In the genomic region with DNA sequence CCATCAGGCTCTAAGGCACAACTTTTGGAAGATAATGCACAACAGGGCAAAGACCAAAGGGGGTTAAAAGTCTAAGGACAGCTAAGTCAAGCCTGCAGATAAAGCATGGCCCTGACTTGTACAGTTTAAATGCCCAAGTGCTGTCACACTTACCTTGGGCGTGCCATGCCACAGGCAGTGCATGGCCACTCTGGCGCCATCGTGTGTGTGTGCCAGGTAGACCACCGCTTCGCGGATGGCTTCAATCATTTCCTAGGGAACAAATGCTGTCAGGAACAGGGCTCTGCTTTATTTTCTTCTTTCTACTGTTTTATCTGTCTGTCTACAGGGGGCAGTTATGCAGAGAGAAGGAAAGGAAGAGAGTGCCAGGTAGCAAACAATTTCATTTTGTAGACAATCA, we compare ENCODE assay signal across 12 cellular contexts. TPM values are rescaled to one million over a fixed set of nuclear protein-coding genes. Genes with fewer than 3 reads are reported as not detected.
DNase-seq lines count a peak whose midpoint lies in the region; ATAC-seq and TF ChIP-seq lines count a peak whose summit lies in the region.
"Had no signal": no experiment of that assay in that cellular context is flagged by ENCODE, and none has a peak within 500 bp of the region (broad histone marks: within the 10 kb centered on the region; RNA-seq: fewer than 3 reads in every experiment).

No MANE protein-coding gene starts in this region.

- no peak overlapping the region; a peak in 1 of 4 replicates for H3K4me3 ChIP-seq in SK-N-SH (ENCODE audit: low read depth in 2 of 2, low read length in 1 of 2)
- no peak overlapping the region for H3K4me3 ChIP-seq in fibroblast of villous mesenchyme (ENCODE audit: low read depth, low read length)
- H3K4me3 ChIP-seq: colonic mucosa, prostate gland, SK-N-MC had no signal

- no peak overlapping the region for H3K4me3 Mint-ChIP-seq in activated naive CD4-positive, alpha-beta T cell treated with anti-CD3 and anti-CD28 coated beads for 36 hours
- H3K4me3 Mint-ChIP-seq: CD4-positive, alpha-beta memory T cell had no signal

- intact Hi-C loops in activated naive CD4-positive, alpha-beta T cell treated with anti-CD3 and anti-CD28 coated beads for 36 hours (cut with micrococcal nuclease), result no loop called here

- ATAC-seq in stimulated activated naive CD8-positive, alpha-beta T cell treated with anti-CD3 and anti-CD28 coated beads, Interleukin-15, Interleukin-2, amounts not matched to agents 100 U/mL and 50 U/mL, for 24 hours, result no peak
- ATAC-seq in HG03457 (IDR thresholded peaks at IDR 0.05; ENCODE audit: unreplicated experiment), result no peak

- H3K9me3 Mint-ChIP-seq in activated naive CD4-positive, alpha-beta T cell treated with anti-CD3 and anti-CD28 coated beads for 36 hours, result no peaks in the 10 kb centered on the region
- H3K9me3 Mint-ChIP-seq: CD4-positive, alpha-beta memory T cell had no signal

- POLR2A ChIA-PET in SK-N-SH (lab: Yijun Ruan, JAX), result no interaction called here

- no peaks in the 10 kb centered on the region for H3K4me1 ChIP-seq in SK-N-SH (ENCODE audit: control insufficient read depth in 1 of 2, insufficient read depth in 2 of 2, low read depth in 1 of 2, low read length in 1 of 2)
- H3K4me1 ChIP-seq: colonic mucosa, prostate gland had no signal

- H3K9ac ChIP-seq in SK-N-SH, result no peak overlapping the region

- no peak overlapping the region for H3K27ac ChIP-seq in SK-N-SH (ENCODE audit: low read depth in 2 of 2, low read length in 1 of 2)
- H3K27ac ChIP-seq: colonic mucosa, prostate gland had no signal

- H3K36me3 ChIP-seq in SK-N-SH (replicated peaks in 1 of 2; ENCODE audit: control insufficient read depth in 1 of 2, insufficient read depth in 2 of 2, low read length in 1 of 2), result peaks cover 61 to 85% of the 10 kb centered on the region in 2 experiments
- H3K36me3 ChIP-seq: colonic mucosa, prostate gland had no signal

- no peaks in the 10 kb centered on the region for H4K20me1 ChIP-seq in SK-N-SH (ENCODE audit: insufficient read depth)

- H2AFZ ChIP-seq in SK-N-SH (ENCODE audit: low read depth), result no peak overlapping the region

- H3K9me2 ChIP-seq in SK-N-SH, result no peaks in the 10 kb centered on the region

- peaks cover 7% of the 10 kb centered on the region for H3K79me2 ChIP-seq in SK-N-SH (ENCODE audit: insufficient read depth)

- H3K27me3 ChIP-seq in SK-N-SH (ENCODE audit: insufficient read depth), result no peaks in the 10 kb centered on the region
- H3K27me3 ChIP-seq: colonic mucosa had no signal

- no peaks in the 10 kb centered on the region for H3K4me1 Mint-ChIP-seq in activated naive CD4-positive, alpha-beta T cell treated with anti-CD3 and anti-CD28 coated beads for 36 hours (ENCODE audit: low read depth)

- H3K4me2 ChIP-seq in SK-N-SH, result no peak overlapping the region

- TF ChIP-seq RAD21 in SK-N-SH (IDR thresholded peaks at IDR 0.05; ENCODE audit: low read length), result peak; percentile 50

- no peaks in the 10 kb centered on the region for H3F3A ChIP-seq in SK-N-SH (replicated peaks; ENCODE audit: insufficient read depth)

- TF ChIP-seq EP300 in SK-N-SH (IDR thresholded peaks at IDR 0.05; ENCODE audit: borderline replicate concordance in 1 of 2, low read depth in 1 of 2, low read length in 1 of 2), result no peak

- DNase-seq in activated naive CD4-positive, alpha-beta T cell treated with anti-CD3 and anti-CD28 coated beads for 36 hours, result peak; percentile 24
- no peak for DNase-seq in activated naive CD4-positive, alpha-beta T cell treated with Interleukin-2 at 50 U/mL for 16 hours
- peak; percentile 24 for DNase-seq in SK-N-SH
- DNase-seq in fibroblast of villous mesenchyme (ENCODE audit: low read depth), result no peak
- DNase-seq in stimulated activated naive CD8-positive, alpha-beta T cell treated with anti-CD3 and anti-CD28 coated beads, Interleukin-15, Interleukin-2, amounts not matched to agents 100 U/mL and 50 U/mL, for 24 hours, result peak; percentile 16
- no peak for DNase-seq in KG1 (lab: John Stamatoyannopoulos, UW)
- no peak for DNase-seq in activated CD4-positive, alpha-beta T cell treated with anti-CD3 and anti-CD28 coated beads, Interleukin-2, amount 50 U/mL, for 4 hours
- DNase-seq: CD4-positive, alpha-beta memory T cell; colonic mucosa had no signal

- WGBS in SK-N-SH (ENCODE audit: low lambda C conversion rate), result 95% methylated on average over 6 of the region's 6 CpGs

- CTCF ChIA-PET in activated naive CD4-positive, alpha-beta T cell treated with anti-CD3 and anti-CD28 coated beads for 36 hours (lab: Charles Lee), result no interaction called here
- CTCF ChIA-PET in SK-N-SH (lab: Yijun Ruan, JAX), result interaction anchor here (0.7 to 2.1 kb wide), 15 partner anchors 9 to 702 kb away, joined by 3 to 12 read pairs (median 4); no protein-coding TSS in a partner anchor

- no peak overlapping the region for H3K27ac Mint-ChIP-seq in activated naive CD4-positive, alpha-beta T cell treated with anti-CD3 and anti-CD28 coated beads for 36 hours

- no peaks in the 10 kb centered on the region for H3K27me3 Mint-ChIP-seq in activated naive CD4-positive, alpha-beta T cell treated with anti-CD3 and anti-CD28 coated beads for 36 hours (ENCODE audit: low read depth)
- H3K27me3 Mint-ChIP-seq: CD4-positive, alpha-beta memory T cell had no signal

- peaks cover 51% of the 10 kb centered on the region for H3K36me3 Mint-ChIP-seq in activated naive CD4-positive, alpha-beta T cell treated with anti-CD3 and anti-CD28 coated beads for 36 hours (ENCODE audit: low read depth)

- TF ChIP-seq CTCF in SK-N-SH (IDR thresholded peaks at IDR 0.05) (peak; percentile 26; the same call in 1 of the 2 replicates), fibroblast of villous mesenchyme (IDR thresholded peaks at IDR 0.05; ENCODE audit: insufficient read depth, low read depth, low read length) (peak; percentile 33)

- no peaks in the 10 kb centered on the region for H3K9me3 ChIP-seq in SK-N-SH
- H3K9me3 ChIP-seq: colonic mucosa, prostate gland had no signal

TF ChIP-seq in SK-N-SH, 30 proteins besides CTCF, POLR2A, EP300 and RAD21:
- no peak for TF ChIP-seq TEAD4 (IDR thresholded peaks at IDR 0.05; ENCODE audit: borderline replicate concordance, insufficient read depth)
- no peak for TF ChIP-seq USF2 (IDR thresholded peaks at IDR 0.05; ENCODE audit: borderline replicate concordance, low read depth, low read length)
- no peak for TF ChIP-seq RCOR1 (IDR thresholded peaks at IDR 0.05; ENCODE audit: low read length)
- no peak for TF ChIP-seq FOXJ3 (CRISPR knock-in tag; IDR thresholded peaks at IDR 0.05)
- peak; percentile 28; the same call in 1 of the 2 replicates for TF ChIP-seq SMC3 (IDR thresholded peaks at IDR 0.05; ENCODE audit: low read depth, low read length)
- 0 out of 2 replicates have a peak, but pooled peaks have one; percentile 36 for TF ChIP-seq SIN3A (IDR thresholded peaks at IDR 0.05; ENCODE audit: borderline replicate concordance, low read depth, low read length)
- TF ChIP-seq JUND (IDR thresholded peaks at IDR 0.05), result no peak
- TF ChIP-seq, protein P1, sequence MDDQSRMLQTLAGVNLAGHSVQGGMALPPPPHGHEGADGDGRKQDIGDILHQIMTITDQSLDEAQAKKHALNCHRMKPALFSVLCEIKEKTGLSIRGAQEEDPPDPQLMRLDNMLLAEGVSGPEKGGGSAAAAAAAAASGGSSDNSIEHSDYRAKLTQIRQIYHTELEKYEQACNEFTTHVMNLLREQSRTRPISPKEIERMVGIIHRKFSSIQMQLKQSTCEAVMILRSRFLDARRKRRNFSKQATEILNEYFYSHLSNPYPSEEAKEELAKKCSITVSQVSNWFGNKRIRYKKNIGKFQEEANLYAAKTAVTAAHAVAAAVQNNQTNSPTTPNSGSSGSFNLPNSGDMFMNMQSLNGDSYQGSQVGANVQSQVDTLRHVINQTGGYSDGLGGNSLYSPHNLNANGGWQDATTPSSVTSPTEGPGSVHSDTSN (IDR thresholded peaks at IDR 0.05), result no peak

RNA-seq across cellular contexts. Expression of gene PUM3, which starts 19.3 kb away (rescaled TPM):
- total RNA-seq in activated naive CD4-positive, alpha-beta T cell treated with anti-CD3 and anti-CD28 coated beads for 36 hours, result 10 to 100 TPM; 83.5 to 85.7 TPM
- polyA plus RNA-seq in SK-N-SH (2012; rRNA removed), result 33.0 and 40.8 TPM in 2 replicates
- 37.8 and 45.1 TPM in 2 replicates for polyA plus RNA-seq in SK-N-SH (2012; cell fraction: cytosol; rRNA removed)
- 57.6 and 70.3 TPM in 2 replicates for polyA plus RNA-seq in SK-N-SH (2012; cell fraction: nucleus; rRNA removed)
- 50.3 and 68.7 TPM in 2 replicates for total RNA-seq in fibroblast of villous mesenchyme

Comparison
In these comparisons a context has a peak if more than half of its experiments do, and no peak if none do; other contexts are left out.
1. DNase-seq: peak in activated naive CD4-positive, alpha-beta T cell treated with anti-CD3 and anti-CD28 coated beads for 36 hours (single experiment), SK-N-SH (single experiment) and stimulated activated naive CD8-positive, alpha-beta T cell treated with anti-CD3 and anti-CD28 coated beads, Interleukin-15, Interleukin-2, amounts not matched to agents 100 U/mL and 50 U/mL, for 24 hours (single experiment); none in activated naive CD4-positive, alpha-beta T cell treated with Interleukin-2 at 50 U/mL for 16 hours (single experiment), fibroblast of villous mesenchyme (single experiment), KG1 (single experiment) and activated CD4-positive, alpha-beta T cell treated with anti-CD3 and anti-CD28 coated beads, Interleukin-2, amount 50 U/mL, for 4 hours (0 of 2).